In the genomic region with DNA sequence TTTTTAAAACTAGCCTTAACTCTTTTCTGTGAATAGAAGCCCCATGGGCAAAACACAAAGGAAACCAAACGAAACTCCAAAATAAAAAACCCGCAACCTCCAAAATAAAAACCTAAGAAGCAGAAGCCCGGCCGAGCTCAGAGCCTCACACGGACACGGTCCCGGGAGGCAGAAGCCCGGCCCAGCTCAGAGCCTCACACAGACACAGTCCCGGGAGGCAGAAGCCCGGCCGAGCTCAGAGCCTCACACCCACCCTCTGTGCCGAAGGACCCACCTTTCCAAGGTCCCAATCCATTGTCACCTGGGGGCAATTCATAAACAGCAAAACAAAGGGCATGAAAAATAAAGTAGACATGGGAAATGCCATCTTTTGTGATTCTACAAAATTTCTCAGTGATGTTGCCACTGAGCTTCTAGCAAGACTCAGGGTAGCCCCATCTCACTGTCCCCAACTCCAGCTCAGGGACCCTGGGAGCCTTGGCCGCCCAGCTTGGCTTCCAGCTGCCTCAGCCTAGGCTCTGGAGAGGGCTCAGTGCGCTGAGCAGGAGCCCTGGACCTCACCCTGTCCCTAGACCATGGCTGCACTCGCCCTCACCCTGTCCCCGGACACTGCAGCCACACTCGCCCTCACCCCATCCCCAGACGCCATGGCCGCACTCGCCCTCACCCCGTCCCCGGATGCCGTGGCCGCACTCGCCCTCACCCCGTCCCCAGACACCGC, we compare ENCODE assay signal across 23 cellular contexts.
"Had no signal": no experiment of that assay in that cellular context is flagged by ENCODE, and none has a peak within 500 bp of the region (broad histone marks: within the 10 kb centered on the region; RNA-seq: fewer than 3 reads in every experiment).

No MANE protein-coding gene starts in this region.

- H3K27ac ChIP-seq: body of pancreas, esophagus squamous epithelium, thoracic aorta, uterus had no signal

- H3K27ac Mint-ChIP-seq: activated CD4-positive, alpha-beta memory T cell treated with anti-CD3 and anti-CD28 coated beads, Interleukin-2, amount 10 ng/mL, durations not matched to agents 7 days and 5 days; activated CD4-positive, alpha-beta T cell treated with anti-CD3 and anti-CD28 coated beads, Interleukin-2, amount 10 ng/mL, durations not matched to agents 7 days and 5 days; activated naive CD4-positive, alpha-beta T cell treated with anti-CD3 and anti-CD28 coated beads, Interleukin-2, amount 50 U/mL, for 24 hours; activated T-helper 17 cell treated with anti-CD3 and anti-CD28 coated beads, Interleukin-2, amount 50 U/mL, for 72 hours; type B pancreatic cell; WTC11 had no signal

- H3K4me1 ChIP-seq: body of pancreas, esophagus squamous epithelium, uterus had no signal

- H3K9me3 Mint-ChIP-seq: activated naive CD4-positive, alpha-beta T cell treated with anti-CD3 and anti-CD28 coated beads, Interleukin-2, amount 50 U/mL, for 24 hours; activated T-cell treated with anti-CD3 and anti-CD28 coated beads, Interleukin-2, amount 50 U/mL, for 4 hours; activated T-helper 17 cell treated with anti-CD3 and anti-CD28 coated beads, Interleukin-2, amount 50 U/mL, for 72 hours; neural crest cell; type B pancreatic cell had no signal

- ATAC-seq: activated T-cell treated with anti-CD3 and anti-CD28 coated beads, Interleukin-2, amount 50 U/mL, for 4 hours; activated T-helper 17 cell treated with anti-CD3 and anti-CD28 coated beads, Interleukin-2, amount 50 U/mL, for 72 hours; body of pancreas; mucosa of descending colon; right cardiac atrium; WTC11 had no signal

- H3K4me3 Mint-ChIP-seq: activated CD4-positive, alpha-beta memory T cell treated with anti-CD3 and anti-CD28 coated beads, Interleukin-2, amount 10 ng/mL, durations not matched to agents 7 days and 5 days; activated CD4-positive, alpha-beta T cell treated with anti-CD3 and anti-CD28 coated beads, Interleukin-2, amount 10 ng/mL, durations not matched to agents 7 days and 5 days; activated naive CD4-positive, alpha-beta T cell treated with anti-CD3 and anti-CD28 coated beads, Interleukin-2, amount 50 U/mL, for 24 hours; activated T-cell treated with anti-CD3 and anti-CD28 coated beads, Interleukin-2, amount 50 U/mL, for 4 hours; activated T-helper 17 cell treated with anti-CD3 and anti-CD28 coated beads, Interleukin-2, amount 50 U/mL, for 72 hours; neural crest cell; type B pancreatic cell; WTC11 had no signal

- H3K4me1 Mint-ChIP-seq: activated CD4-positive, alpha-beta memory T cell treated with anti-CD3 and anti-CD28 coated beads, Interleukin-2, amount 10 ng/mL, durations not matched to agents 7 days and 5 days; activated CD4-positive, alpha-beta T cell treated with anti-CD3 and anti-CD28 coated beads, Interleukin-2, amount 10 ng/mL, durations not matched to agents 7 days and 5 days; activated naive CD4-positive, alpha-beta T cell treated with anti-CD3 and anti-CD28 coated beads, Interleukin-2, amount 50 U/mL, for 24 hours; WTC11 had no signal

- H3K36me3 Mint-ChIP-seq: activated naive CD4-positive, alpha-beta T cell treated with anti-CD3 and anti-CD28 coated beads, Interleukin-2, amount 50 U/mL, for 24 hours; type B pancreatic cell; WTC11 had no signal

- H3K9me3 ChIP-seq: body of pancreas, esophagus squamous epithelium, mucosa of descending colon, thoracic aorta, uterus had no signal

- H3K27me3 ChIP-seq: body of pancreas, uterus had no signal

- DNase-seq: activated CD4-positive, alpha-beta memory T cell treated with anti-CD3 and anti-CD28 coated beads, Interleukin-2, amount 10 ng/mL, durations not matched to agents 7 days and 5 days; activated CD4-positive, alpha-beta T cell treated with anti-CD3 and anti-CD28 coated beads for 1 hour; activated CD4-positive, alpha-beta T cell treated with anti-CD3 and anti-CD28 coated beads, Interleukin-2, amount 10 ng/mL, durations not matched to agents 7 days and 5 days; activated CD8-positive, alpha-beta memory T cell treated with anti-CD3 and anti-CD28 coated beads, Interleukin-2, amount 50 U/mL, for 48 hours; activated T-cell treated with anti-CD3 and anti-CD28 coated beads, Interleukin-2, amount 50 U/mL, for 4 hours; anterior cingulate cortex; body of pancreas; dermis blood vessel endothelial cell; effector CD4-positive, alpha-beta T cell; esophagus squamous epithelium; foreskin melanocyte; stimulated activated naive CD4-positive, alpha-beta T cell treated with Interleukin-2 at 50 U/mL for 16 hours; T-helper 2 cell; uterus had no signal

- H3K27me3 Mint-ChIP-seq: activated CD4-positive, alpha-beta memory T cell treated with anti-CD3 and anti-CD28 coated beads, Interleukin-2, amount 10 ng/mL, durations not matched to agents 7 days and 5 days; activated naive CD4-positive, alpha-beta T cell treated with anti-CD3 and anti-CD28 coated beads, Interleukin-2, amount 50 U/mL, for 24 hours; activated T-helper 17 cell treated with anti-CD3 and anti-CD28 coated beads, Interleukin-2, amount 50 U/mL, for 72 hours had no signal

- H3K36me3 ChIP-seq: esophagus squamous epithelium, thoracic aorta, uterus had no signal

- H3K4me3 ChIP-seq: body of pancreas, esophagus squamous epithelium, lung, mucosa of descending colon, thoracic aorta, uterus had no signal
